2 cellular contexts compared by ENCODE assay signal in genomic region chr19:35673121-35673804, GRCh38.
TF ChIP-seq lines count a peak whose summit lies in the region.

No MANE protein-coding gene starts in this region.

TF ChIP-seq in IMR-90, 13 proteins besides CTCF, POLR2A, EP300 and RAD21:
- TF ChIP-seq MAZ (IDR thresholded peaks at IDR 0.05; ENCODE audit: borderline replicate concordance, low read depth, low read length) = peak; percentile 37; the same call in 1 of the 2 replicates
- no peak for TF ChIP-seq CHD1 (IDR thresholded peaks at IDR 0.05; ENCODE audit: low read depth, low read length)
TF ChIP-seq in IMR-90: peak in this region for 1.

TF ChIP-seq in endothelial cell of umbilical vein, 7 proteins besides CTCF, POLR2A, EP300 and RAD21:
- TF ChIP-seq GATA2 (IDR thresholded peaks at IDR 0.05; ENCODE audit: insufficient read depth, insufficient read length, low read depth, low read length) (no peak), MYC (IDR thresholded peaks at IDR 0.05; ENCODE audit: low read depth, low read length) (no peak)
